ENCODE assay signal across 18 cellular contexts in the genomic region with DNA sequence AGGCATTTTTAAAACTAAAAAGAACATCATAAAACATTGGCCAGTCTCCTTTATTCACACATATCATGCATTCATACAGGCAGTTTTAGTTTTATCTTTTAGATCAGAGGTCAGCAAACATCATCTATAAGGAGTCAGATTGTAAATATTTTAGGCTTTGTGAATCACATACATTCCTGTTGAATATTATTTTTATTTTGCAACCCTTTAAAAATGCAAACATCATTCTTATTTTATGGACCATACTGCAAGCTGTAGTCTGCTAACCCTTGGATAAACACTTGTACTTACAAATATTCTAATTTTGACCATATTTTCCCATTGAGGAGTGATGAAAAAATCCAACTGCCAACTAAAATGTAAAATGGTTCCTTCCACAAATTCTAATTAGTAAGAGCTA. TPM values are rescaled to one million over a fixed set of nuclear protein-coding genes. Genes with fewer than 3 reads are reported as not detected.
DNase-seq lines count a peak whose midpoint lies in the region; ATAC-seq and TF ChIP-seq lines count a peak whose summit lies in the region.
"Had no signal": no experiment of that assay in that cellular context is flagged by ENCODE, and none has a peak within 500 bp of the region (broad histone marks: within the 10 kb centered on the region; RNA-seq: fewer than 3 reads in every experiment).

No MANE protein-coding gene starts in this region.

- no peaks in the 10 kb centered on the region for H3F3A ChIP-seq in GM23248 (ENCODE audit: insufficient read depth)

- TF ChIP-seq CTCF in AG04449 (IDR thresholded peaks at IDR 0.05; ENCODE audit: insufficient read depth, low read length, missing control alignments) (no peak), VCaP (conservative IDR thresholded peaks at IDR 0.05) (no peak), left ventricle myocardium inferior (IDR thresholded peaks at IDR 0.05; ENCODE audit: borderline replicate concordance) (no peak)

- H3K4me1 ChIP-seq in GM23248 (ENCODE audit: insufficient read depth) (peaks cover 21% of the 10 kb centered on the region), left ventricle myocardium inferior (no peaks in the 10 kb centered on the region)

- intact Hi-C loops in left ventricle myocardium inferior (cut with micrococcal nuclease), result no loop called here

- DNase-seq in AG04449 (ENCODE audit: low read depth, low spot score), result peak; percentile 52
- DNase-seq in EL, result peak; percentile 41
- no peak for DNase-seq in GM23248
- DNase-seq in activated CD4-positive, alpha-beta T cell treated with anti-CD3 and anti-CD28 coated beads, Interleukin-2, amount 50 U/mL, for 4 hours, result no peak
- DNase-seq in left ventricle myocardium inferior, result no peak
- DNase-seq: C1 segment of cervical spinal cord; Calu3; CD4-positive, alpha-beta memory T cell; COR-L47; DMS53; DMS79 treated with DMSO at 0.1 percent for 48 hours; GDM1; GOT3; HCEC 1CT had no signal

- H2AFZ ChIP-seq in GM23248, result no peak overlapping the region

- H3K27me3 ChIP-seq in GM23248 (replicated peaks; ENCODE audit: insufficient read depth) (no peaks in the 10 kb centered on the region), left ventricle myocardium inferior (ENCODE audit: low read depth) (no peaks in the 10 kb centered on the region)

- no peaks in the 10 kb centered on the region for H4K20me1 ChIP-seq in GM23248 (ENCODE audit: insufficient read depth)

- POLR2A ChIA-PET in AG04449 (lab: Yijun Ruan, JAX), result no interaction called here

- peak overlapping the region; percentile 1 for H3K4me2 ChIP-seq in GM23248 (ENCODE audit: unreplicated experiment)

- H3K9me3 ChIP-seq in GM23248 (ENCODE audit: low read depth), result no peaks in the 10 kb centered on the region
- no peaks in the 10 kb centered on the region for H3K9me3 ChIP-seq in left ventricle myocardium inferior (replicated peaks)

- H3K9ac ChIP-seq in GM23248, result no peak overlapping the region

- CTCF ChIA-PET in AG04449 (lab: Yijun Ruan, JAX), result no interaction called here

- H3K4me3 ChIP-seq in AG04449 (ENCODE audit: low read depth, low read length) (no peak overlapping the region), GM23248 (no peak overlapping the region), left ventricle myocardium inferior (no peak overlapping the region)

- H3K36me3 ChIP-seq in GM23248 (ENCODE audit: low read depth) (peaks cover 5% of the 10 kb centered on the region; the same call in 1 of the 2 replicates), left ventricle myocardium inferior (peaks cover 61% of the 10 kb centered on the region)

- ATAC-seq in HG03571 (IDR thresholded peaks at IDR 0.05; ENCODE audit: unreplicated experiment) (no peak), GM19455 (IDR thresholded peaks at IDR 0.05; ENCODE audit: unreplicated experiment) (no peak)

- no peaks in the 10 kb centered on the region for H3K79me2 ChIP-seq in GM23248 (ENCODE audit: insufficient read depth)

- H3K9me2 ChIP-seq in GM23248 (ENCODE audit: insufficient read depth), result no peaks in the 10 kb centered on the region

- in situ Hi-C loops in GM23248 (cut with MboI), result no loop called here

- H3K27ac ChIP-seq in GM23248, result no peak overlapping the region
- H3K27ac ChIP-seq in VCaP, result peak overlapping the region; percentile 57
- H3K27ac ChIP-seq in left ventricle myocardium inferior (replicated peaks), result no peak overlapping the region
- H3K27ac ChIP-seq: 22Rv1 had no signal

RNA-seq across cellular contexts. Expression of gene PIK3R4, which starts 58.0 kb away (rescaled TPM):
- total RNA-seq in GM23248 (2014; rRNA removed; shearing (Covaris generic)), result 19.1 and 26.9 TPM in 2 replicates
- polyA plus RNA-seq in GM23248 (2016; fragmentation: Nextera tagmentation; extraction: Ambion mirVana), result 15.9 and 20.1 TPM in 2 replicates
- 13.8 TPM for total RNA-seq in left ventricle myocardium inferior

Comparison
In these comparisons a context has a peak if more than half of its experiments do, and no peak if none do; other contexts are left out.
1. DNase-seq: peak in AG04449 (single experiment) and EL (single experiment); none in GM23248 (single experiment), activated CD4-positive, alpha-beta T cell treated with anti-CD3 and anti-CD28 coated beads, Interleukin-2, amount 50 U/mL, for 4 hours (0 of 2) and left ventricle myocardium inferior (single experiment).